16 cellular contexts compared by ENCODE assay signal in the genomic region with DNA sequence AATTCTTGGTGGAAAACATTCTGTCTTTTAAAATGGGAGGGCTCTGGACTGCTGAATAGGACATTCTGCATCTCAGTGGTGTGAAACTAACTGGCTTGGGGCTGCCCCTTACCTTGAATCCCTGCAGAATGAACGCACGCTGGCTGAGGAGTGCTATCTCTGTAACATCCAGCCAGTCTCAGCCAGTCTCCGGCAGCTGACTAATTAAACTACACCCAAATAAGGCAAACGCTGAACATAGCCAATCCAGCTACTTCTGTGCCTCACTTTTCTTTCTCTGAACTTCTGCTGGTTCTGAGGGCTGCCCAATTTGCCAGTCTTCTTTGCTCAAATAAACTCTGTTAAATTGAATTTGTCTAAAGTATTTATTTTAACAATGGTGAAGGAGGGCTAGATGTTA.
DNase-seq lines count a peak whose midpoint lies in the region; ATAC-seq and TF ChIP-seq lines count a peak whose summit lies in the region.
"Had no signal": no experiment of that assay in that cellular context is flagged by ENCODE, and none has a peak within 500 bp of the region (broad histone marks: within the 10 kb centered on the region; RNA-seq: fewer than 3 reads in every experiment).

No MANE protein-coding gene starts in this region.

- no peak overlapping the region for H2BK15ac ChIP-seq in IMR-90 (ENCODE audit: low read depth, low read length)

- no peaks in the 10 kb centered on the region for H3K9me1 ChIP-seq in IMR-90 (ENCODE audit: insufficient read depth, low read length)

- no TSS peak for BruUV-seq in IMR-90 (replicated peaks; lab: Mats Ljungman, UMichigan)

- no peaks in the 10 kb centered on the region for H3K9me3 ChIP-seq in BE2C
- no peaks in the 10 kb centered on the region for H3K9me3 ChIP-seq in IMR-90 (ENCODE audit: control insufficient read depth, insufficient read depth, low read length)

- H3K4me3 ChIP-seq in BE2C (ENCODE audit: low read depth, low read length) (no peak overlapping the region), IMR-90 (ENCODE audit: insufficient read depth, low read depth, low read length) (no peak overlapping the region)

- H3K27me3 Mint-ChIP-seq in nephron progenitor cell (ENCODE audit: low read depth, poor library complexity): peaks cover 6% of the 10 kb centered on the region
- H3K27me3 Mint-ChIP-seq in activated CD4-positive, alpha-beta T cell treated with anti-CD3 and anti-CD28 coated beads, Interleukin-2, amount 10 ng/mL, durations not matched to agents 24 days and 14 days: peaks cover 25% of the 10 kb centered on the region
- H3K27me3 Mint-ChIP-seq: IgD-negative memory B cell had no signal

- TF ChIP-seq POLR2A in IMR-90 (IDR thresholded peaks at IDR 0.05; ENCODE audit: low read depth, low read length): no peak

- H2BK120ac ChIP-seq in IMR-90 (ENCODE audit: low read depth, low read length): no peak overlapping the region

- no peak overlapping the region for H3K4ac ChIP-seq in IMR-90 (ENCODE audit: low read depth, low read length)

- H3K36me3 ChIP-seq in BE2C (no peaks in the 10 kb centered on the region), IMR-90 (ENCODE audit: control insufficient read depth, insufficient read depth, low read length) (no peaks in the 10 kb centered on the region)

- peak; percentile 65 for ATAC-seq in IMR-90 (ENCODE audit: low read depth)
- ATAC-seq: CD8-positive, alpha-beta T cell; HCT116 had no signal

- no peak overlapping the region for H3K27ac Mint-ChIP-seq in nephron progenitor cell
- no peak overlapping the region for H3K27ac Mint-ChIP-seq in activated CD4-positive, alpha-beta T cell treated with anti-CD3 and anti-CD28 coated beads, Interleukin-2, amount 10 ng/mL, durations not matched to agents 24 days and 14 days
- H3K27ac Mint-ChIP-seq: CD8-positive, alpha-beta T cell had no signal

- H3K14ac ChIP-seq in IMR-90 (replicated peaks; ENCODE audit: low read depth, low read length): no peak overlapping the region

- H3K4me1 ChIP-seq in BE2C (no peaks in the 10 kb centered on the region), IMR-90 (ENCODE audit: control insufficient read depth, insufficient read depth, low read length) (no peaks in the 10 kb centered on the region)

- POLR2A ChIA-PET in IMR-90 (lab: Charles Lee; ENCODE audit: unreplicated experiment): no interaction called here

- in situ Hi-C loops in IMR-90 (cut with MboI; ENCODE audit: low sequenced_read_pairs): no loop called here

- H4K20me1 ChIP-seq in IMR-90 (ENCODE audit: insufficient read depth, low read length): no peaks in the 10 kb centered on the region

- no peak overlapping the region for H3K27ac ChIP-seq in IMR-90 (ENCODE audit: insufficient read depth, low read length)

- no peak overlapping the region for H2BK20ac ChIP-seq in IMR-90 (ENCODE audit: low read depth, low read length)

- no peaks in the 10 kb centered on the region for H3K79me1 ChIP-seq in IMR-90 (ENCODE audit: low read depth in 1 of 2, low read length in 2 of 2)

- peaks cover 11% of the 10 kb centered on the region for H3K9me3 Mint-ChIP-seq in nephron progenitor cell
- H3K9me3 Mint-ChIP-seq in activated CD4-positive, alpha-beta T cell treated with anti-CD3 and anti-CD28 coated beads, Interleukin-2, amount 10 ng/mL, durations not matched to agents 24 days and 14 days: no peaks in the 10 kb centered on the region
- H3K9me3 Mint-ChIP-seq: CD8-positive, alpha-beta T cell; IgD-negative memory B cell had no signal

- H3K4me2 ChIP-seq in IMR-90 (ENCODE audit: low read depth, low read length): no peak overlapping the region

- WGBS in IMR-90 (ENCODE audit: extremely low coverage in 2 of 2, insufficient read length in 1 of 2), 2 experiments: no CpG with 5 or more reads among the region's 4 CpGs

- H3K27me3 ChIP-seq in BE2C: peaks cover 3% of the 10 kb centered on the region; the same call in 1 of the 2 replicates
- peaks cover 12% of the 10 kb centered on the region for H3K27me3 ChIP-seq in IMR-90 (ENCODE audit: control insufficient read depth, insufficient read depth, low read length)

- no peak overlapping the region for H4K91ac ChIP-seq in IMR-90 (ENCODE audit: insufficient read depth, low read depth, low read length)

- H2AK5ac ChIP-seq in IMR-90 (ENCODE audit: low read depth, low read length): no peak overlapping the region

- TF ChIP-seq RAD21 in IMR-90 (IDR thresholded peaks at IDR 0.05; ENCODE audit: low read length): no peak

- H3K9ac ChIP-seq in IMR-90 (ENCODE audit: low read depth, low read length): no peak overlapping the region

- dilution Hi-C loops in IMR-90 (cut with HindIII; ENCODE audit: low sequenced_read_pairs, unreplicated experiment): no loop called here

- H3K36me3 Mint-ChIP-seq in nephron progenitor cell (ENCODE audit: low read depth): peaks cover 4% of the 10 kb centered on the region
- no peaks in the 10 kb centered on the region for H3K36me3 Mint-ChIP-seq in activated CD4-positive, alpha-beta T cell treated with anti-CD3 and anti-CD28 coated beads, Interleukin-2, amount 10 ng/mL, durations not matched to agents 24 days and 14 days (ENCODE audit: low read depth)
- H3K36me3 Mint-ChIP-seq: CD8-positive, alpha-beta T cell; IgD-negative memory B cell had no signal

- H3K4me3 Mint-ChIP-seq in nephron progenitor cell: no peak overlapping the region
- H3K4me3 Mint-ChIP-seq in activated CD4-positive, alpha-beta T cell treated with anti-CD3 and anti-CD28 coated beads, Interleukin-2, amount 10 ng/mL, durations not matched to agents 24 days and 14 days: no peak overlapping the region
- H3K4me3 Mint-ChIP-seq: CD8-positive, alpha-beta T cell; IgD-negative memory B cell had no signal

- H2AFZ ChIP-seq in IMR-90 (replicated peaks; ENCODE audit: low read length, poor library complexity): no peak overlapping the region

- H4K8ac ChIP-seq in IMR-90 (ENCODE audit: low read depth in 2 of 2, low read length in 2 of 2): no peak overlapping the region

- no peak overlapping the region for H3K18ac ChIP-seq in IMR-90 (ENCODE audit: low read depth, low read length)

- H3K4me1 Mint-ChIP-seq in nephron progenitor cell: peaks cover 20% of the 10 kb centered on the region
- H3K4me1 Mint-ChIP-seq in activated CD4-positive, alpha-beta T cell treated with anti-CD3 and anti-CD28 coated beads, Interleukin-2, amount 10 ng/mL, durations not matched to agents 24 days and 14 days: no peaks in the 10 kb centered on the region
- H3K4me1 Mint-ChIP-seq: IgD-negative memory B cell had no signal

- CTCF ChIA-PET in IMR-90 (lab: Yijun Ruan, JAX): no interaction called here

- no peak overlapping the region for H2AK9ac ChIP-seq in IMR-90 (replicated peaks; ENCODE audit: low read depth, low read length, poor library complexity)

- no peak overlapping the region for H3K56ac ChIP-seq in IMR-90 (ENCODE audit: extremely low read depth, insufficient read depth, low read length)

- H3K23ac ChIP-seq in IMR-90 (ENCODE audit: low read depth, low read length): no peak overlapping the region

- no peak overlapping the region for H4K5ac ChIP-seq in IMR-90 (ENCODE audit: low read depth, low read length)

- no peak overlapping the region for H2BK5ac ChIP-seq in IMR-90 (ENCODE audit: low read depth, low read length, poor library complexity, severe bottlenecking)

- intact Hi-C loops in IMR-90 (cut with micrococcal nuclease): no loop called here
- intact Hi-C loops in activated CD4-positive, alpha-beta T cell treated with anti-CD3 and anti-CD28 coated beads, Interleukin-2, amount 10 ng/mL, durations not matched to agents 24 days and 14 days (cut with micrococcal nuclease): no loop called here

- DNase-seq in BE2C (peak; percentile 21), IMR-90 (no peak), cerebellar cortex (ENCODE audit: low spot score) (peak; percentile 9), nephron progenitor cell (peak; percentile 8), AG08396 (ENCODE audit: low spot score) (no peak)
- DNase-seq in activated CD4-positive, alpha-beta T cell treated with anti-CD3 and anti-CD28 coated beads, Interleukin-2, amount 10 ng/mL, durations not matched to agents 24 days and 14 days: no peak
- no peak for DNase-seq in activated effector memory CD4-positive, alpha-beta T cell treated with anti-CD3 and anti-CD28 coated beads, Interleukin-2, amount 50 U/mL, for 16 hours
- no peak for DNase-seq in activated effector memory CD4-positive, alpha-beta T cell treated with Interleukin-2 at 50 U/mL for 16 hours
- DNase-seq: ACHN; CD8-positive, alpha-beta T cell; NCI-H1436 treated with DMSO at 0.1 percent for 48 hours; NCI-H2107; NCI-H774; SHP77 had no signal

- TF ChIP-seq CTCF in BE2C (IDR thresholded peaks at IDR 0.05; ENCODE audit: low read depth, low read length) (no peak), IMR-90 (conservative IDR thresholded peaks at IDR 0.05; ENCODE audit: low read depth, low read length) (no peak), nephron progenitor cell (IDR thresholded peaks at IDR 0.05) (no peak)

TF ChIP-seq in IMR-90, 13 proteins besides CTCF, POLR2A, EP300 and RAD21 (continues in another document):
- no peak for TF ChIP-seq NFE2L2 (IDR thresholded peaks at IDR 0.05; ENCODE audit: low read depth, low read length)
- no peak for TF ChIP-seq SMC3 (IDR thresholded peaks at IDR 0.05; ENCODE audit: low read depth, low read length)
- TF ChIP-seq MAZ (IDR thresholded peaks at IDR 0.05; ENCODE audit: borderline replicate concordance, low read depth, low read length): no peak
- no peak for TF ChIP-seq RFX5 (IDR thresholded peaks at IDR 0.05; ENCODE audit: low read depth, low read length)
- TF ChIP-seq, protein P1, sequence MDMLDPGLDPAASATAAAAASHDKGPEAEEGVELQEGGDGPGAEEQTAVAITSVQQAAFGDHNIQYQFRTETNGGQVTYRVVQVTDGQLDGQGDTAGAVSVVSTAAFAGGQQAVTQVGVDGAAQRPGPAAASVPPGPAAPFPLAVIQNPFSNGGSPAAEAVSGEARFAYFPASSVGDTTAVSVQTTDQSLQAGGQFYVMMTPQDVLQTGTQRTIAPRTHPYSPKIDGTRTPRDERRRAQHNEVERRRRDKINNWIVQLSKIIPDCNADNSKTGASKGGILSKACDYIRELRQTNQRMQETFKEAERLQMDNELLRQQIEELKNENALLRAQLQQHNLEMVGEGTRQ (IDR thresholded peaks at IDR 0.05; ENCODE audit: low read depth, low read length): no peak
- no peak for TF ChIP-seq MXI1 (IDR thresholded peaks at IDR 0.05; ENCODE audit: borderline replicate concordance, low read depth, low read length)
- TF ChIP-seq, protein P2, sequence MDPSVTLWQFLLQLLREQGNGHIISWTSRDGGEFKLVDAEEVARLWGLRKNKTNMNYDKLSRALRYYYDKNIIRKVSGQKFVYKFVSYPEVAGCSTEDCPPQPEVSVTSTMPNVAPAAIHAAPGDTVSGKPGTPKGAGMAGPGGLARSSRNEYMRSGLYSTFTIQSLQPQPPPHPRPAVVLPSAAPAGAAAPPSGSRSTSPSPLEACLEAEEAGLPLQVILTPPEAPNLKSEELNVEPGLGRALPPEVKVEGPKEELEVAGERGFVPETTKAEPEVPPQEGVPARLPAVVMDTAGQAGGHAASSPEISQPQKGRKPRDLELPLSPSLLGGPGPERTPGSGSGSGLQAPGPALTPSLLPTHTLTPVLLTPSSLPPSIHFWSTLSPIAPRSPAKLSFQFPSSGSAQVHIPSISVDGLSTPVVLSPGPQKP (IDR thresholded peaks at IDR 0.05; ENCODE audit: borderline replicate concordance, low read depth, low read length): no peak
- TF ChIP-seq MAFK (IDR thresholded peaks at IDR 0.05; ENCODE audit: low read depth, low read length): no peak
- no peak for TF ChIP-seq BHLHE40 (IDR thresholded peaks at IDR 0.05; ENCODE audit: low read depth, low read length)

Comparison
In these comparisons a context has a peak if more than half of its experiments do, and no peak if none do; other contexts are left out.
1. DNase-seq: peak in BE2C (single experiment), cerebellar cortex (single experiment) and nephron progenitor cell (single experiment); none in IMR-90 (single experiment), AG08396 (single experiment), activated CD4-positive, alpha-beta T cell treated with anti-CD3 and anti-CD28 coated beads, Interleukin-2, amount 10 ng/mL, durations not matched to agents 24 days and 14 days (single experiment), activated effector memory CD4-positive, alpha-beta T cell treated with anti-CD3 and anti-CD28 coated beads, Interleukin-2, amount 50 U/mL, for 16 hours (single experiment) and activated effector memory CD4-positive, alpha-beta T cell treated with Interleukin-2 at 50 U/mL for 16 hours (single experiment).